Comparison of ENCODE assay signal across 1 cellular context in the genomic region with DNA sequence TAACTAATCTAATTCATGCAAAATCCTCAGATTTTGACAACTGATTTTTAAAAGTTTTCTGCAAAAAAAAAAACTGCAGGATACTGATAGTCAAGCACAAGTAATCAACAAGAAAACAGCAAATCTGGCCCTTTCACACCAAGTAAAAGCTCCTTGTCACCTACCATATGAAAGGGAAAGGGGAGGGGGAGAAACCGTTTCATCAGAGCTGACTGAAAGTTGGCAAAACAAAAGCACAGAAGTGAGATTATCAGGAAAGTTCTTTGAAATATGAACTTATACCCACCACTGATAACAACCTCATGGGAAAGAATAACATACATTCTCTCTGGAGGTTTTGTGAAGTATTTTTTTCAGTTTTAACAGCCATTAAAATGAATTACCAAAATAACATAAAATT.
TF ChIP-seq lines count a peak whose summit lies in the region.

No MANE protein-coding gene starts in this region.

TF ChIP-seq in endothelial cell of umbilical vein, 7 proteins besides CTCF, POLR2A, EP300 and RAD21:
- TF ChIP-seq, protein P1, sequence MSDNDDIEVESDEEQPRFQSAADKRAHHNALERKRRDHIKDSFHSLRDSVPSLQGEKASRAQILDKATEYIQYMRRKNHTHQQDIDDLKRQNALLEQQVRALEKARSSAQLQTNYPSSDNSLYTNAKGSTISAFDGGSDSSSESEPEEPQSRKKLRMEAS (IDR thresholded peaks at IDR 0.05; ENCODE audit: insufficient read depth, insufficient read length): no peak
- no peak for TF ChIP-seq EZH2 (IDR thresholded peaks at IDR 0.05; ENCODE audit: borderline replicate concordance, low read depth, low read length, severe bottlenecking)
- no peak for TF ChIP-seq JUN (IDR thresholded peaks at IDR 0.05; ENCODE audit: borderline replicate concordance, insufficient read depth, insufficient read length, low read depth)
- TF ChIP-seq FOS (IDR thresholded peaks at IDR 0.05; ENCODE audit: borderline replicate concordance, insufficient read depth, low read length): no peak
- no peak for TF ChIP-seq GATA2 (IDR thresholded peaks at IDR 0.05; ENCODE audit: insufficient read depth, insufficient read length, low read depth, low read length)
- no peak for TF ChIP-seq MYC (IDR thresholded peaks at IDR 0.05; ENCODE audit: low read depth, low read length)
- TF ChIP-seq POLR2AphosphoS5 (IDR thresholded peaks at IDR 0.05; ENCODE audit: insufficient read depth, low read depth, low read length): no peak
